ENCODE assay signal across 27 cellular contexts in genomic region chr10:122464158-122464510, GRCh38. TPM values are rescaled to one million over a fixed set of nuclear protein-coding genes. Genes with fewer than 3 reads are reported as not detected.
A peak's percentile ranks its signal among the peaks of the same experiment; 100 is the strongest.
DNase-seq lines count a peak whose midpoint lies in the region; ATAC-seq and TF ChIP-seq lines count a peak whose summit lies in the region.
"Had no signal": no experiment of that assay in that cellular context is flagged by ENCODE, and none has a peak within 500 bp of the region (broad histone marks: within the 10 kb centered on the region; RNA-seq: fewer than 3 reads in every experiment).

No MANE protein-coding gene starts in this region.

- no peak overlapping the region for H3K27ac ChIP-seq in IMR-90 (ENCODE audit: insufficient read depth, low read length)
- no peak overlapping the region for H3K27ac ChIP-seq in mammary epithelial cell (ENCODE audit: insufficient read depth, low read depth, low read length)
- H3K27ac ChIP-seq in layer of hippocampus (ENCODE audit: low read depth, low read length) = peak overlapping the region; percentile 79
- peak overlapping the region; percentile 92 for H3K27ac ChIP-seq in substantia nigra (ENCODE audit: low read depth, low read length, poor library complexity, severe bottlenecking)
- H3K27ac ChIP-seq: upper lobe of right lung had no signal

- H3K9me3 Mint-ChIP-seq in Calu3 (ENCODE audit: low read depth, unreplicated experiment) = no peaks in the 10 kb centered on the region
- H3K9me3 Mint-ChIP-seq: activated B cell treated with CpG ODN at 0.5 μM for 24 hours; activated CD8-positive, alpha-beta T cell treated with anti-CD3 and anti-CD28 coated beads for 36 hours; activated T-cell treated with anti-CD3 and anti-CD28 coated beads, Interleukin-2, amount 50 U/mL, for 4 hours; central memory CD8-positive, alpha-beta T cell; stimulated activated naive CD8-positive, alpha-beta T cell treated with anti-CD3 and anti-CD28 coated beads, Interleukin-15, Interleukin-2, amounts not matched to agents 100 ng/mL and 50 ng/mL, for 24 hours had no signal

- ATAC-seq in IMR-90 (ENCODE audit: low read depth) = no peak
- ATAC-seq: activated CD8-positive, alpha-beta T cell treated with anti-CD3 and anti-CD28 coated beads for 36 hours; activated T-cell treated with anti-CD3 and anti-CD28 coated beads, Interleukin-2, amount 50 U/mL, for 4 hours; esophagus mucosa; gastroesophageal sphincter; upper lobe of right lung had no signal

- H3K4me3 ChIP-seq in IMR-90 (ENCODE audit: insufficient read depth, low read depth, low read length) (no peak overlapping the region), mammary epithelial cell (replicated peaks in 1 of 3; ENCODE audit: insufficient read depth in 1 of 3, low read depth in 2 of 3, low read length in 3 of 3) (peak overlapping the region; percentile 71 to 99 (median 96))
- H3K4me3 ChIP-seq: lung had no signal

- H4K8ac ChIP-seq in IMR-90 (ENCODE audit: low read depth in 2 of 2, low read length in 2 of 2) = no peak overlapping the region

- H3K4me3 Mint-ChIP-seq in Calu3 (ENCODE audit: low read depth, unreplicated experiment) = no peak overlapping the region
- H3K4me3 Mint-ChIP-seq: activated CD8-positive, alpha-beta T cell treated with anti-CD3 and anti-CD28 coated beads for 36 hours; activated T-cell treated with anti-CD3 and anti-CD28 coated beads, Interleukin-2, amount 50 U/mL, for 4 hours; stimulated activated naive CD8-positive, alpha-beta T cell treated with anti-CD3 and anti-CD28 coated beads, Interleukin-15, Interleukin-2, amounts not matched to agents 100 ng/mL and 50 ng/mL, for 24 hours had no signal

- H3K4ac ChIP-seq in IMR-90 (ENCODE audit: low read depth, low read length) = 0 out of 2 replicates have a peak overlapping the region, but pooled peaks have one; percentile 19

- H3K9me1 ChIP-seq in IMR-90 (ENCODE audit: insufficient read depth, low read length) = peaks cover 17% of the 10 kb centered on the region

- no peak overlapping the region for H2BK15ac ChIP-seq in IMR-90 (ENCODE audit: low read depth, low read length)

- H3K36me3 ChIP-seq in IMR-90 (ENCODE audit: control insufficient read depth, insufficient read depth, low read length) (no peaks in the 10 kb centered on the region; the same call in 1 of the 2 replicates), mammary epithelial cell (ENCODE audit: insufficient read depth, low read length) (peaks cover 15% of the 10 kb centered on the region)
- H3K36me3 ChIP-seq: upper lobe of right lung had no signal

- H3K36me3 Mint-ChIP-seq in Calu3 (ENCODE audit: insufficient read depth, unreplicated experiment) = no peaks in the 10 kb centered on the region

- no peak overlapping the region for H2BK120ac ChIP-seq in IMR-90 (ENCODE audit: low read depth, low read length)

- H3K14ac ChIP-seq in IMR-90 (replicated peaks; ENCODE audit: low read depth, low read length) = 0 out of 2 replicates have a peak overlapping the region, but pooled peaks have one; percentile 17

- no peaks in the 10 kb centered on the region for H3K9me3 ChIP-seq in IMR-90 (ENCODE audit: control insufficient read depth, insufficient read depth, low read length)
- no peaks in the 10 kb centered on the region for H3K9me3 ChIP-seq in mammary epithelial cell (replicated peaks; ENCODE audit: insufficient read depth, low read length)
- H3K9me3 ChIP-seq: gastroesophageal sphincter, upper lobe of right lung had no signal

- intact Hi-C loops in IMR-90 (cut with micrococcal nuclease) (loop anchor here (5.0 kb wide), 1 partner anchor 83 kb away; no protein-coding TSS in a partner anchor), mammary epithelial cell (cut with micrococcal nuclease) (loop anchor here (5.0 kb wide), 1 partner anchor 83 kb away; no protein-coding TSS in a partner anchor), Calu3 (cut with micrococcal nuclease; ENCODE audit: unreplicated experiment) (no loop called here)

- H3K4me1 ChIP-seq in IMR-90 (ENCODE audit: control insufficient read depth, insufficient read depth, low read length) = peaks cover 19% of the 10 kb centered on the region
- H3K4me1 ChIP-seq in mammary epithelial cell (ENCODE audit: insufficient read depth, low read length) = peaks cover 48% of the 10 kb centered on the region

- peak overlapping the region; percentile 43; the same call in 1 of the 2 replicates for H3K23ac ChIP-seq in IMR-90 (ENCODE audit: low read depth, low read length)

- peaks cover 9 to 30% of the 10 kb centered on the region in 2 experiments for H3K79me1 ChIP-seq in IMR-90 (ENCODE audit: low read depth in 1 of 2, low read length in 2 of 2)

- H3K79me2 ChIP-seq in mammary epithelial cell (ENCODE audit: insufficient read depth, low read length) = peaks cover 72% of the 10 kb centered on the region

- POLR2A ChIA-PET in IMR-90 (lab: Charles Lee; ENCODE audit: unreplicated experiment) = no interaction called here

- H3K9ac ChIP-seq in IMR-90 (ENCODE audit: low read depth, low read length) (no peak overlapping the region), mammary epithelial cell (ENCODE audit: insufficient read depth, low read length) (no peak overlapping the region)

- H3K56ac ChIP-seq in IMR-90 (ENCODE audit: extremely low read depth, insufficient read depth, low read length) = no peak overlapping the region

- H3K4me2 ChIP-seq in IMR-90 (ENCODE audit: low read depth, low read length) (no peak overlapping the region), mammary epithelial cell (ENCODE audit: insufficient read depth, low read depth, low read length) (peak overlapping the region; percentile 86)

- H2AK9ac ChIP-seq in IMR-90 (replicated peaks; ENCODE audit: low read depth, low read length, poor library complexity) = no peak overlapping the region

- WGBS in IMR-90 (ENCODE audit: extremely low coverage in 2 of 2, insufficient read length in 1 of 2), 2 experiments = no CpG with 5 or more reads among the region's 9 CpGs
- 94% methylated on average over 8 of the region's 9 CpGs for WGBS in mammary epithelial cell (ENCODE audit: low coverage, missing lambda C conversion rate)

- no peak overlapping the region for H3K18ac ChIP-seq in IMR-90 (ENCODE audit: low read depth, low read length)

- no peak overlapping the region for H4K91ac ChIP-seq in IMR-90 (ENCODE audit: insufficient read depth, low read depth, low read length)

- in situ Hi-C loops in IMR-90 (cut with MboI; ENCODE audit: low sequenced_read_pairs) (loop anchor here (10.0 kb wide), 1 partner anchor 339 kb away; no protein-coding TSS in a partner anchor), mammary epithelial cell (cut with MboI; ENCODE audit: low sequenced_read_pairs in 2 of 2) (loop anchor here in 1 of 2 donors (10.0 kb wide), 1 partner anchor 101 kb away; the partner anchor contains the start of gene DMBT1)

- BruUV-seq in IMR-90 (replicated peaks; lab: Mats Ljungman, UMichigan) (no TSS peak), mammary epithelial cell (replicated peaks; lab: Mats Ljungman, UMichigan) (no TSS peak), Calu3 (replicated peaks; lab: Mats Ljungman, UMichigan) (no TSS peak)

- no peaks in the 10 kb centered on the region for H3K4me1 Mint-ChIP-seq in Calu3 (ENCODE audit: low read depth, unreplicated experiment)

- no peak overlapping the region for H2BK20ac ChIP-seq in IMR-90 (ENCODE audit: low read depth, low read length)

- no peak overlapping the region for H2BK5ac ChIP-seq in IMR-90 (ENCODE audit: low read depth, low read length, poor library complexity, severe bottlenecking)

- no peak overlapping the region for H2AK5ac ChIP-seq in IMR-90 (ENCODE audit: low read depth, low read length)

- peaks cover 15% of the 10 kb centered on the region for H4K20me1 ChIP-seq in IMR-90 (ENCODE audit: insufficient read depth, low read length)
- H4K20me1 ChIP-seq in mammary epithelial cell (ENCODE audit: insufficient read depth, low read length) = no peaks in the 10 kb centered on the region

- H3K27me3 Mint-ChIP-seq in Calu3 (ENCODE audit: unreplicated experiment) = peaks cover 79% of the 10 kb centered on the region

- dilution Hi-C loops in IMR-90 (cut with HindIII; ENCODE audit: low sequenced_read_pairs, unreplicated experiment) (no loop called here), mammary epithelial cell (cut with HindIII; ENCODE audit: low sequenced_read_pairs) (no loop called here)

- TF ChIP-seq POLR2A in IMR-90 (IDR thresholded peaks at IDR 0.05; ENCODE audit: low read depth, low read length) = no peak

- CTCF ChIA-PET in IMR-90 (lab: Yijun Ruan, JAX) = no interaction called here
- CTCF ChIA-PET in mammary epithelial cell (lab: Charles Lee; ENCODE audit: low non-redundant PET) = interaction anchor here (0.6 kb wide), 1 partner anchor 182 kb away, joined by 4 read pairs; no protein-coding TSS in a partner anchor
- CTCF ChIA-PET in Calu3 (lab: Charles Lee) = no interaction called here

- no peak overlapping the region for H3K27ac Mint-ChIP-seq in Calu3 (ENCODE audit: unreplicated experiment)
- H3K27ac Mint-ChIP-seq: activated B cell treated with CpG ODN at 0.5 μM for 24 hours; activated CD8-positive, alpha-beta T cell treated with anti-CD3 and anti-CD28 coated beads for 36 hours; stimulated activated naive CD8-positive, alpha-beta T cell treated with anti-CD3 and anti-CD28 coated beads, Interleukin-15, Interleukin-2, amounts not matched to agents 100 ng/mL and 50 ng/mL, for 24 hours had no signal

- H2AFZ ChIP-seq in IMR-90 (replicated peaks; ENCODE audit: low read length, poor library complexity) = no peak overlapping the region
- no peak overlapping the region for H2AFZ ChIP-seq in mammary epithelial cell (ENCODE audit: low read depth, low read length)

- no peak for DNase-seq in IMR-90
- DNase-seq in mammary epithelial cell = no peak
- DNase-seq in substantia nigra (lab: John Stamatoyannopoulos, UW) = peak in 2 of 49 donors; percentile 64 to 72
- DNase-seq in HPDE6-E6E7 (ENCODE audit: extremely low spot score) = no peak
- DNase-seq in activated T-cell treated with anti-CD3 and anti-CD28 coated beads for 4 hours = no peak
- no peak for DNase-seq in Calu3
- DNase-seq: activated B cell treated with CpG ODN at 0.5 μM for 24 hours; activated CD8-positive, alpha-beta T cell treated with anti-CD3 and anti-CD28 coated beads for 36 hours; activated naive CD4-positive, alpha-beta T cell; activated T-cell treated with anti-CD3 and anti-CD28 coated beads, Interleukin-2, amount 50 U/mL, for 4 hours; amniotic stem cell; effector CD8-positive, alpha-beta T cell; HCEC 1CT; KBM-7; NCI-H1694; NCI-H2171 treated with DMSO at 0.1 percent for 48 hours; stimulated activated CD4-positive, alpha-beta T cell treated with anti-CD3 and anti-CD28 coated beads, Interleukin-12 subunit alpha, Interleukin-12 subunit beta, amount 100 ng/mL, for 4 hours; stimulated activated CD4-positive, alpha-beta T cell treated with anti-CD3 and anti-CD28 coated beads, Interleukin-4, amount 100 ng/mL, for 4 hours; upper lobe of right lung had no signal

- TF ChIP-seq CTCF in IMR-90 (conservative IDR thresholded peaks at IDR 0.05; ENCODE audit: low read depth, low read length) (no peak), mammary epithelial cell (conservative IDR thresholded peaks at IDR 0.05 in 1 of 2, IDR thresholded peaks at IDR 0.05 in 1 of 2; ENCODE audit: extremely low read depth in 1 of 2, insufficient read depth in 1 of 2, low read depth in 1 of 2, low read length in 2 of 2) (no peak), Calu3 (IDR thresholded peaks at IDR 0.05; ENCODE audit: unreplicated experiment) (no peak)

- H3K27me3 ChIP-seq in IMR-90 (ENCODE audit: control insufficient read depth, insufficient read depth, low read length) = no peaks in the 10 kb centered on the region
- H3K27me3 ChIP-seq in mammary epithelial cell (ENCODE audit: insufficient read depth, low read length) = no peaks in the 10 kb centered on the region
- no peaks in the 10 kb centered on the region for H3K27me3 ChIP-seq in layer of hippocampus (ENCODE audit: control insufficient read depth, insufficient read depth, low read length)
- H3K27me3 ChIP-seq: gastroesophageal sphincter, upper lobe of right lung had no signal

- H4K5ac ChIP-seq in IMR-90 (ENCODE audit: low read depth, low read length) = no peak overlapping the region

- TF ChIP-seq RAD21 in IMR-90 (IDR thresholded peaks at IDR 0.05; ENCODE audit: low read length) = no peak

RNA-seq across cellular contexts. Expression of gene HTRA1, which starts 2.8 kb away (rescaled TPM):
- total RNA-seq in IMR-90 (2012; rRNA removed) = 23.1 and 28.5 TPM in 2 replicates
- polyA plus RNA-seq in IMR-90 (2012; rRNA removed) = 94.9 and 108 TPM in 2 replicates
- polyA plus RNA-seq in IMR-90 (2012; cell fraction: cytosol; rRNA removed) = 64.6 and 74.8 TPM in 2 replicates
- polyA plus RNA-seq in IMR-90 (2012; cell fraction: nucleus; rRNA removed; ENCODE audit: low replicate concordance) = 18.9 and 71.3 TPM in 2 replicates
- 100 to 1,000 TPM; 179 to 311 TPM for total RNA-seq in mammary epithelial cell
- 615 TPM for polyA plus RNA-seq in mammary epithelial cell
- 271 TPM for polyA minus RNA-seq in mammary epithelial cell
- total RNA-seq in Calu3 (2022) = 1.3 and 2.4 TPM in 2 replicates
- total RNA-seq: activated B cell treated with CpG ODN at 0.5 μM for 24 hours; activated CD8-positive, alpha-beta T cell treated with anti-CD3 and anti-CD28 coated beads for 36 hours; HT-29 had no signal

RNA-seq across cellular contexts. Expression of gene ARMS2, which starts 9.7 kb away (rescaled TPM):
- total RNA-seq in IMR-90 (2012; rRNA removed) (not detected in 2 replicates), mammary epithelial cell (under 1 TPM in 1 of 2 donors, not detected in 1; 0.17 TPM), Calu3 (2022) (not detected in 2 replicates)
- polyA plus RNA-seq in IMR-90 (2012; rRNA removed) (not detected in 2 replicates), mammary epithelial cell (not detected)
- not detected in 2 replicates for polyA plus RNA-seq in IMR-90 (2012; cell fraction: cytosol; rRNA removed)
- polyA plus RNA-seq in IMR-90 (2012; cell fraction: nucleus; rRNA removed; ENCODE audit: low replicate concordance) = 0.10 TPM in 1 of 2 replicates, not detected in the other
- not detected for polyA minus RNA-seq in mammary epithelial cell
- total RNA-seq: activated B cell treated with CpG ODN at 0.5 μM for 24 hours; activated CD8-positive, alpha-beta T cell treated with anti-CD3 and anti-CD28 coated beads for 36 hours; activated T-cell treated with anti-CD3 and anti-CD28 coated beads, Interleukin-2, amount 50 U/mL, for 4 hours; esophagus mucosa; gastroesophageal sphincter; HT-29; lung; upper lobe of right lung had no signal
- polyA plus RNA-seq: CD14-positive monocyte, lung had no signal

Comparison
In these comparisons a context has a peak if more than half of its experiments do, and no peak if none do; other contexts are left out.
1. H3K27ac ChIP-seq: peak in layer of hippocampus (single experiment) and substantia nigra (single experiment); none in IMR-90 (single experiment) and mammary epithelial cell (single experiment).